ENCODE assay signal across 8 cellular contexts in genomic region chr4:173257732-173258717, GRCh38.
DNase-seq lines count a peak whose midpoint lies in the region; ATAC-seq and TF ChIP-seq lines count a peak whose summit lies in the region.

No MANE protein-coding gene starts in this region.

- peaks cover 3% of the 10 kb centered on the region; the same call in 1 of the 2 replicates for H3K9me3 ChIP-seq in AG04450 (ENCODE audit: control insufficient read depth, insufficient read depth, low read length)

- H3K27ac ChIP-seq in AG04450 (ENCODE audit: low read depth, low read length) (no peak overlapping the region), caudate nucleus (ENCODE audit: low read depth, low read length) (no peak overlapping the region)

- peaks cover 48% of the 10 kb centered on the region for H3K4me1 Mint-ChIP-seq in WTC11

- no peak overlapping the region; the same call in 1 of the 2 replicates for H3K4me3 Mint-ChIP-seq in WTC11

- DNase-seq in AG04450 (ENCODE audit: low read depth, low spot score) (peak; percentile 44), GM13977 (ENCODE audit: low spot score) (peak; percentile 43), NCI-H1930 (lab: John Stamatoyannopoulos, UW) (peak; percentile 10 to 46), WTC11 (ENCODE audit: low spot score) (peak; percentile 77), caudate nucleus (lab: John Stamatoyannopoulos, UW) (peak in 54 of 61 donors; percentile 5 to 86 (median 36)), kidney tubule cell (ENCODE audit: low spot score) (peak; percentile 70)
- DNase-seq in stimulated activated CD4-positive, alpha-beta T cell treated with anti-CD3 and anti-CD28 coated beads, TNF-alpha, amount 100 ng/mL, for 1 hour (ENCODE audit: low read depth in 3 of 3, low spot score in 1 of 3): peak in 2 of 3 donors; percentile 14 to 32

- no peaks in the 10 kb centered on the region for H3K27me3 Mint-ChIP-seq in WTC11 (ENCODE audit: low read depth)

- no peaks in the 10 kb centered on the region for H3K27me3 ChIP-seq in AG04450 (ENCODE audit: control insufficient read depth, insufficient read depth, low read length)

- TF ChIP-seq CTCF in AG04450 (IDR thresholded peaks at IDR 0.05; ENCODE audit: low read depth, low read length): peak; percentile 91
- peak; percentile 90 for TF ChIP-seq CTCF in GM13977 (IDR thresholded peaks at IDR 0.05; ENCODE audit: extremely low read depth, insufficient read depth, missing control alignments)
- peak; percentile 51 for TF ChIP-seq CTCF in WTC11 (IDR thresholded peaks at IDR 0.05)

- POLR2A ChIA-PET in AG04450 (lab: Yijun Ruan, JAX): interaction anchor here (0.8 kb wide), 1 partner anchor 90 kb away, joined by 3 read pairs; the partner anchor contains the start of gene GALNT7
- POLR2A ChIA-PET in WTC11 (lab: Charles Lee): interaction anchor here (0.6 to 0.9 kb wide), 3 partner anchors 89 to 245 kb away, joined by 3 read pairs; partner anchors contain the start of gene GALNT7

- H3K9me3 Mint-ChIP-seq in WTC11: no peaks in the 10 kb centered on the region

- in situ Hi-C loops in GM13977 (cut with MboI; ENCODE audit: low pct_unique_long_range_greater_than_20kb, low sequenced_read_pairs, unreplicated experiment): loop anchor here (5.0 kb wide), 1 partner anchor 231 kb away; no protein-coding TSS in a partner anchor

- CTCF ChIA-PET in AG04450 (lab: Charles Lee): interaction anchor here (0.6 to 6.2 kb wide), 58 partner anchors 9 to 1343 kb away, joined by 3 to 334 read pairs (median 4); partner anchors contain the start of gene GALNT7
- CTCF ChIA-PET in WTC11 (lab: Charles Lee): interaction anchor here (0.6 to 3.5 kb wide), 37 partner anchors 9 to 366 kb away, joined by 3 to 133 read pairs (median 4); partner anchors contain the start of gene GALNT7

- H3K4me3 ChIP-seq in AG04450 (ENCODE audit: low read depth, low read length): no peak overlapping the region

- ATAC-seq in HG02852 (IDR thresholded peaks at IDR 0.05; ENCODE audit: unreplicated experiment): peak; percentile 82
- ATAC-seq in WTC11: peak; percentile 96

- H3K36me3 Mint-ChIP-seq in WTC11: peaks cover 4% of the 10 kb centered on the region; the same call in 1 of the 2 replicates

- peak overlapping the region; percentile 77 for H3K27ac Mint-ChIP-seq in WTC11

TF ChIP-seq in WTC11, 78 proteins besides CTCF, POLR2A, EP300 and RAD21:
- TF ChIP-seq ETV6 (CRISPR knock-in tag; IDR thresholded peaks at IDR 0.05) (0 out of 2 replicates have a peak, but pooled peaks have one; percentile 19), HMGA2 (CRISPR knock-in tag; IDR thresholded peaks at IDR 0.05) (no peak), ZNF219 (CRISPR knock-in tag; IDR thresholded peaks at IDR 0.05; ENCODE audit: borderline replicate concordance) (no peak)

Comparison
In these comparisons a context has a peak if more than half of its experiments do, and no peak if none do; other contexts are left out.
1. DNase-seq: peak in every context shown above with its lines; median percentile 77 in WTC11; 70 in kidney tubule cell; 44 in AG04450; 43 in GM13977; 36 in caudate nucleus; 28 in NCI-H1930; 23 in stimulated activated CD4-positive, alpha-beta T cell treated with anti-CD3 and anti-CD28 coated beads, TNF-alpha, amount 100 ng/mL, for 1 hour.